ENCODE assay signal across 8 cellular contexts in genomic region chr7:5423844-5424688, GRCh38. TPM values are rescaled to one million over a fixed set of nuclear protein-coding genes. Genes with fewer than 3 reads are reported as not detected.
DNase-seq lines count a peak whose midpoint lies in the region; ATAC-seq and TF ChIP-seq lines count a peak whose summit lies in the region.

No MANE protein-coding gene starts in this region.

- no peak for ATAC-seq in HG02973 (IDR thresholded peaks at IDR 0.05; ENCODE audit: unreplicated experiment)
- no peak for ATAC-seq in HG02970 (IDR thresholded peaks at IDR 0.05; ENCODE audit: low FRiP score, unreplicated experiment)

- H3K27ac ChIP-seq in PC-9, result peak overlapping the region; percentile 94
- H3K27ac ChIP-seq in angular gyrus (ENCODE audit: low read depth, low read length), result peak overlapping the region; percentile 99

- peaks cover 3% of the 10 kb centered on the region for H3K4me1 ChIP-seq in PC-9 (replicated peaks; ENCODE audit: insufficient read depth)

- DNase-seq in G401 (ENCODE audit: low spot score) (peak; percentile 99), LNCaP clone FGC (ENCODE audit: low read depth) (peak; percentile 98), PC-9 (peak; percentile 93 to 98), cardiac septum (ENCODE audit: low spot score) (peak; percentile 97), nucleus accumbens (lab: John Stamatoyannopoulos, UW) (peak; percentile 40 to 97 (median 93))

- peak overlapping the region; percentile 96 for H3K4me2 ChIP-seq in PC-9

- H3F3A ChIP-seq in PC-9 (ENCODE audit: insufficient read depth, low read depth), result peaks cover 48% of the 10 kb centered on the region

- intact Hi-C loops in PC-9 (cut with micrococcal nuclease; ENCODE audit: unreplicated experiment) (loop anchor here (1.0 to 2.0 kb wide), 2 partner anchors 167 to 184 kb away; no protein-coding TSS in a partner anchor), cardiac septum (cut with DNase I) (loop anchor here (2.0 kb wide), 1 partner anchor 271 kb away; no protein-coding TSS in a partner anchor)

- H3K4me3 ChIP-seq in LNCaP clone FGC (ENCODE audit: low read depth, low read length), result peak overlapping the region; percentile 96
- peak overlapping the region; percentile 96 for H3K4me3 ChIP-seq in PC-9

- TSS peak; percentile 15 for BruUV-seq in PC-9 (replicated peaks; lab: Mats Ljungman, UMichigan)

- CTCF ChIA-PET in PC-9 (lab: Charles Lee), result no interaction called here

- H4K20me1 ChIP-seq in PC-9 (ENCODE audit: insufficient read depth), result no peaks in the 10 kb centered on the region

- H2AFZ ChIP-seq in PC-9, result peak overlapping the region; percentile 90

- in situ Hi-C loops in G401 (cut with HindIII; ENCODE audit: low sequenced_read_pairs), result no loop called here

- H3K27me3 ChIP-seq in PC-9 (ENCODE audit: insufficient read depth, low read depth), result no peaks in the 10 kb centered on the region

- POLR2A ChIA-PET in PC-9 (lab: Charles Lee; ENCODE audit: unreplicated experiment), result interaction anchor here (0.5 kb wide), 1 partner anchor 782 kb away, joined by 4 read pairs; no protein-coding TSS in a partner anchor

- peaks cover 95% of the 10 kb centered on the region for H3K79me2 ChIP-seq in PC-9 (ENCODE audit: low read depth)

- no peaks in the 10 kb centered on the region for H3K9me3 ChIP-seq in PC-9 (ENCODE audit: insufficient read depth, low read depth)

- H3K36me3 ChIP-seq in PC-9 (ENCODE audit: low read depth), result no peaks in the 10 kb centered on the region

- TF ChIP-seq CTCF in LNCaP clone FGC (IDR thresholded peaks at IDR 0.05; ENCODE audit: control insufficient read depth, extremely low read depth, insufficient read depth) (no peak), PC-9 (conservative IDR thresholded peaks at IDR 0.05) (no peak)

- H3K9me2 ChIP-seq in PC-9 (ENCODE audit: insufficient read depth), result no peaks in the 10 kb centered on the region

RNA-seq across cellular contexts. Expression of gene TNRC18, which starts 0.4 kb away (rescaled TPM):
- 31.5 and 42.8 TPM in 2 replicates for total RNA-seq in G401 (2014; rRNA removed; shearing (Covaris generic))
- total RNA-seq in PC-9 (2021), result 128 and 159 TPM in 2 replicates
- 40.5 TPM for total RNA-seq in cardiac septum
